In genomic region chr6:145734486-145735355, GRCh38 we compare ENCODE assay signal across 8 cellular contexts. TPM values are rescaled to one million over a fixed set of nuclear protein-coding genes. Genes with fewer than 3 reads are reported as not detected.
DNase-seq lines count a peak whose midpoint lies in the region; ATAC-seq, FAIRE-seq and TF ChIP-seq lines count a peak whose summit lies in the region.

No MANE protein-coding gene starts in this region.

- H3K27ac ChIP-seq in CD4-positive, alpha-beta memory T cell (ENCODE audit: low read depth, low read length), result peak overlapping the region; percentile 79
- H3K27ac ChIP-seq in HL-60 (replicated peaks) (peak overlapping the region; percentile 89), H1 (ENCODE audit: low read depth, low read length) (peak overlapping the region; percentile 85), mesendoderm (ENCODE audit: low read depth, low read length) (peak overlapping the region; percentile 99)

- H3K27me3 Mint-ChIP-seq in CD4-positive, alpha-beta memory T cell, result no peaks in the 10 kb centered on the region

- TF ChIP-seq EP300 in H1 (IDR thresholded peaks at IDR 0.05; ENCODE audit: borderline replicate concordance in 1 of 2, low read depth in 2 of 2, low read length in 2 of 2), result peak in 1 of 2 experiments; percentile 74; a peak in 1 of 3 replicates

- peak overlapping the region; percentile 60; the same call in 1 of the 2 replicates for H2BK5ac ChIP-seq in H1 (ENCODE audit: low read depth, low read length)
- no peak overlapping the region for H2BK5ac ChIP-seq in mesendoderm (ENCODE audit: low read length)

- H4K5ac ChIP-seq in H1 (ENCODE audit: insufficient read length, low read depth, low read length), result peak overlapping the region; percentile 98
- no peak overlapping the region for H4K5ac ChIP-seq in mesendoderm (ENCODE audit: low read length)

- H4K20me1 ChIP-seq in H1 (replicated peaks in 1 of 2; ENCODE audit: control insufficient read depth in 1 of 2, insufficient read depth in 2 of 2, low read length in 2 of 2), result no peaks in the 10 kb centered on the region

- TF ChIP-seq CTCF in HL-60 (IDR thresholded peaks at IDR 0.05; ENCODE audit: insufficient read depth, low read length) (no peak), H1 (IDR thresholded peaks at IDR 0.05; ENCODE audit: control extremely low read depth in 1 of 3, insufficient read depth in 1 of 3, low read depth in 1 of 3, low read length in 3 of 3) (no peak)

- peaks cover 6 to 10% of the 10 kb centered on the region in 2 donors for H3K36me3 Mint-ChIP-seq in CD4-positive, alpha-beta memory T cell

- H3K36me3 ChIP-seq in CD4-positive, alpha-beta memory T cell (ENCODE audit: insufficient read depth, low read length), result no peaks in the 10 kb centered on the region
- H3K36me3 ChIP-seq in H1 (ENCODE audit: control insufficient read depth in 2 of 4, insufficient read depth in 4 of 4, low read length in 3 of 4) (no peaks in the 10 kb centered on the region), mesendoderm (ENCODE audit: control insufficient read depth, insufficient read depth, low read length) (no peaks in the 10 kb centered on the region)

- H3K18ac ChIP-seq in H1 (ENCODE audit: extremely low read depth, low read length) (no peak overlapping the region; the same call in 1 of the 2 replicates), mesendoderm (ENCODE audit: low read length) (peak overlapping the region; percentile 98)

- H3K27ac Mint-ChIP-seq in CD4-positive, alpha-beta memory T cell, result peak overlapping the region; percentile 90 to 98 (median 95)

- peak overlapping the region; percentile 32 to 73 for H3K4me3 ChIP-seq in CD4-positive, alpha-beta memory T cell (ENCODE audit: low read length in 2 of 2)
- H3K4me3 ChIP-seq in HL-60 (replicated peaks; ENCODE audit: insufficient read depth, low read length) (peak overlapping the region; percentile 71), H1 (ENCODE audit: extremely low read depth in 1 of 4, insufficient read depth in 2 of 4, low read depth in 3 of 4, low read length in 4 of 4) (peak overlapping the region; percentile 53 to 75 (median 60)), mesendoderm (ENCODE audit: low read length) (peak overlapping the region; percentile 50)

- peaks cover 0 to 4% (median 0%) of the 10 kb centered on the region in 8 donors for H3K9me3 Mint-ChIP-seq in CD4-positive, alpha-beta memory T cell

- H3K79me2 ChIP-seq in H1 (ENCODE audit: control insufficient read depth in 1 of 2, insufficient read depth in 2 of 2, low read length in 2 of 2), result peaks cover 0 to 5% of the 10 kb centered on the region in 2 experiments; a peak in 1 of 4 replicates
- no peaks in the 10 kb centered on the region for H3K79me2 ChIP-seq in mesendoderm (ENCODE audit: control insufficient read depth, insufficient read depth, low read length)

- 0 out of 4 replicates have a peak, but pooled peaks of 1 of the 2 experiments have one; percentile 1 for TF ChIP-seq RAD21 in H1 (IDR thresholded peaks at IDR 0.05 in 1 of 2, conservative IDR thresholded peaks at IDR 0.05 in 1 of 2; ENCODE audit: low read depth in 2 of 2, low read length in 2 of 2)

- H2BK12ac ChIP-seq in H1 (ENCODE audit: low read depth, low read length), result no peak overlapping the region

- no peak overlapping the region for H2BK20ac ChIP-seq in H1 (ENCODE audit: low read length)

- peak overlapping the region; percentile 82 for H3K56ac ChIP-seq in H1 (replicated peaks; ENCODE audit: insufficient read length, low read depth, low read length)
- H3K56ac ChIP-seq in mesendoderm (ENCODE audit: low read length), result peak overlapping the region; percentile 89

- H4K91ac ChIP-seq in H1 (replicated peaks; ENCODE audit: insufficient read length, low read length), result peak overlapping the region; percentile 74

- CTCF ChIA-PET in CD4-positive, alpha-beta memory T cell (lab: Charles Lee; ENCODE audit: partially characterized antibody), result interaction anchor here (0.7 to 1.2 kb wide), 3 partner anchors 31 to 228 kb away, joined by 3 read pairs; no protein-coding TSS in a partner anchor
- CTCF ChIA-PET in H1 (lab: Charles Lee; ENCODE audit: partially characterized antibody), result interaction anchor here (0.6 to 1.3 kb wide), 2 partner anchors 28 to 32 kb away, joined by 3 read pairs; no protein-coding TSS in a partner anchor

- peak overlapping the region; percentile 93 to 98 (median 96) for H3K4me3 Mint-ChIP-seq in CD4-positive, alpha-beta memory T cell

- no peaks in the 10 kb centered on the region for H3K9me3 ChIP-seq in CD4-positive, alpha-beta memory T cell (ENCODE audit: control insufficient read depth in 1 of 2, low read length in 2 of 2)
- H3K9me3 ChIP-seq in H1 (ENCODE audit: insufficient read depth in 2 of 2, low read depth in 1 of 2, low read length in 1 of 2), result no peaks in the 10 kb centered on the region

- intact Hi-C loops in CD4-positive, alpha-beta memory T cell (cut with micrococcal nuclease), result loop anchor here (1.0 to 10.0 kb wide), 6 partner anchors 80 to 1468 kb away; partner anchors contain the start of genes FBXO30 and SHPRH

- peaks cover 0 to 11% (median 4%) of the 10 kb centered on the region in 4 donors for H3K4me1 Mint-ChIP-seq in CD4-positive, alpha-beta memory T cell

- H4K8ac ChIP-seq in H1 (ENCODE audit: extremely low read depth, insufficient read depth, low read length), result peak overlapping the region; percentile 98
- no peak overlapping the region for H4K8ac ChIP-seq in mesendoderm (ENCODE audit: low read depth, low read length)

- no peak overlapping the region for H2BK120ac ChIP-seq in H1 (replicated peaks; ENCODE audit: low read depth, low read length)
- no peak overlapping the region for H2BK120ac ChIP-seq in mesendoderm (ENCODE audit: low read depth, low read length)

- H3K79me1 ChIP-seq in H1 (ENCODE audit: low read depth, low read length) (no peaks in the 10 kb centered on the region), mesendoderm (ENCODE audit: low read length) (no peaks in the 10 kb centered on the region)

- H2BK15ac ChIP-seq in H1 (ENCODE audit: low read length), result no peak overlapping the region
- H2BK15ac ChIP-seq in mesendoderm (replicated peaks; ENCODE audit: low read depth), result no peak overlapping the region

- peaks cover 16% of the 10 kb centered on the region for H3K4me1 ChIP-seq in CD4-positive, alpha-beta memory T cell (ENCODE audit: insufficient read depth, low read length)
- H3K4me1 ChIP-seq in H1 (replicated peaks in 1 of 4; ENCODE audit: control insufficient read depth in 3 of 4, insufficient read depth in 4 of 4, low read length in 3 of 4), result peaks cover 0 to 5% (median 0%) of the 10 kb centered on the region in 4 experiments; a peak in 2 of 7 replicates
- H3K4me1 ChIP-seq in mesendoderm (ENCODE audit: control insufficient read depth, low read depth, low read length), result no peaks in the 10 kb centered on the region

- H3K14ac ChIP-seq in H1 (ENCODE audit: insufficient read length), result no peak overlapping the region

- peak; percentile 56 to 97 for TF ChIP-seq POLR2A in H1 (IDR thresholded peaks at IDR 0.05; ENCODE audit: control extremely low read depth in 1 of 2, low read depth in 2 of 2, low read length in 2 of 2)

- H2AK5ac ChIP-seq in H1 (ENCODE audit: low read depth, low read length), result no peak overlapping the region
- H2AK5ac ChIP-seq in mesendoderm (ENCODE audit: low read length), result no peak overlapping the region

- no peak overlapping the region for H3K23ac ChIP-seq in H1 (ENCODE audit: insufficient read length)
- no peak overlapping the region for H3K23ac ChIP-seq in mesendoderm (ENCODE audit: low read length)

- no peaks in the 10 kb centered on the region for H3K27me3 ChIP-seq in CD4-positive, alpha-beta memory T cell (ENCODE audit: insufficient read depth, low read length)
- no peaks in the 10 kb centered on the region for H3K27me3 ChIP-seq in HL-60 (ENCODE audit: insufficient read depth, poor library complexity, severe bottlenecking)
- no peaks in the 10 kb centered on the region for H3K27me3 ChIP-seq in H1 (replicated peaks in 1 of 4; ENCODE audit: control insufficient read depth in 3 of 4, extremely low read depth in 1 of 4, insufficient read depth in 3 of 4, low read length in 3 of 4)
- H3K27me3 ChIP-seq in mesendoderm (ENCODE audit: insufficient read depth, low read length, poor library complexity), result no peaks in the 10 kb centered on the region

- WGBS in H1 (ENCODE audit: extremely low coverage in 1 of 2, insufficient coverage in 1 of 2, insufficient read length in 1 of 2, insufficient replicate concordance in 2 of 2, low coverage in 1 of 2, low lambda C conversion rate in 2 of 2, missing lambda C conversion rate in 1 of 2), 2 experiments, result 1% methylated on average over 64 of the region's 74 CpGs; no CpG with 5 or more reads in 1 of the 2 experiments
- no CpG with 5 or more reads among the region's 74 CpGs for WGBS in mesendoderm (ENCODE audit: extremely low coverage, insufficient coverage, low lambda C conversion rate)

- ATAC-seq in GM19467 (IDR thresholded peaks at IDR 0.05; ENCODE audit: unreplicated experiment), result peak; percentile 73

- no peak for FAIRE-seq in H1 (lab: Jason Lieb, UNC)

- POLR2A ChIA-PET in CD4-positive, alpha-beta memory T cell (lab: Charles Lee; ENCODE audit: partially characterized antibody), result interaction anchor here (0.9 to 2.9 kb wide), 8 partner anchors 77 to 229 kb away, joined by 3 to 49 read pairs (median 6); partner anchors contain the start of genes FBXO30 and SHPRH
- POLR2A ChIA-PET in H1 (lab: Charles Lee; ENCODE audit: partially characterized antibody), result interaction anchor here (0.8 to 3.0 kb wide), 24 partner anchors 10 to 1448 kb away, joined by 3 to 44 read pairs (median 4); partner anchors contain the start of genes FBXO30 and SHPRH

- H3K9ac ChIP-seq in H1 (replicated peaks in 1 of 4; ENCODE audit: extremely low read depth in 1 of 4, low read depth in 3 of 4, low read length in 3 of 4), result peak overlapping the region; percentile 79 to 96 (median 89)
- H3K9ac ChIP-seq in mesendoderm (ENCODE audit: low read length), result peak overlapping the region; percentile 87

- H3K4me2 ChIP-seq in H1 (ENCODE audit: insufficient read depth in 1 of 2, low read depth in 2 of 2, low read length in 2 of 2), result peak overlapping the region; percentile 73 to 86
- H3K4me2 ChIP-seq in mesendoderm (ENCODE audit: low read length), result peak overlapping the region; percentile 37

- peak overlapping the region; percentile 64; the same call in 1 of the 2 replicates for H2AFZ ChIP-seq in H1 (ENCODE audit: low read length)

- peaks cover 4% of the 10 kb centered on the region; the same call in 1 of the 2 replicates for H3K23me2 ChIP-seq in H1 (ENCODE audit: low read depth, low read length)

- DNase-seq in CD4-positive, alpha-beta memory T cell, result peak; percentile 58 to 67 (median 63)
- DNase-seq in HL-60 (ENCODE audit: low read depth in 1 of 2, low spot score in 1 of 2), result peak; percentile 51 to 90
- peak; percentile 95 for DNase-seq in NCI-H82 treated with DMSO at 0.1 percent for 48 hours (lab: John Stamatoyannopoulos, UW; ENCODE audit: unreplicated experiment)
- peak; percentile 50 to 52 for DNase-seq in activated CD8-positive, alpha-beta memory T cell treated with anti-CD3 and anti-CD28 coated beads for 4 hours (ENCODE audit: low read depth in 2 of 2)
- peak; percentile 80 to 88 for DNase-seq in H1 (ENCODE audit: low read depth in 1 of 2, low spot score in 2 of 2)
- DNase-seq in mesendoderm, result peak; percentile 96
- DNase-seq in stimulated activated CD8-positive, alpha-beta memory T cell treated with anti-CD3 and anti-CD28 coated beads, Interleukin-15, amount 100 ng/mL, for 1 hour (ENCODE audit: low read depth), result peak; percentile 36

- no peak overlapping the region for H3K4ac ChIP-seq in H1 (replicated peaks; ENCODE audit: insufficient read length, low read depth, low read length)
- H3K4ac ChIP-seq in mesendoderm (ENCODE audit: low read depth, low read length), result peak overlapping the region; percentile 77

RNA-seq across cellular contexts. Expression of gene EPM2A, which starts 0.6 kb away (rescaled TPM):
- 10 to 100 TPM; 14.7 to 15.1 TPM for total RNA-seq in CD4-positive, alpha-beta memory T cell
- 1 to 10 TPM; 2.6 to 3.8 TPM for polyA plus RNA-seq in CD4-positive, alpha-beta memory T cell
- total RNA-seq in H1 (2021; fragmentation: NEBNext Ultra II Directional; extraction: Animal tissue kit (Norgen Biotek cat#: 25700)), result 5.2 and 6.2 TPM in 2 replicates
- polyA plus RNA-seq in H1 (2011; rRNA removed), result 2.3 and 3.8 TPM in 2 replicates
- polyA plus RNA-seq in H1 (2011; cell fraction: cytosol; rRNA removed), result 4.4 TPM
- polyA plus RNA-seq in H1 (2011; cell fraction: nucleus; rRNA removed), result 13.6 TPM
- polyA plus RNA-seq in H1 (2012, experiment 1 of 2), result 3.6 to 6.8 TPM (median 4.5 TPM) in 4 replicates
- polyA plus RNA-seq in H1 (2012, experiment 2 of 2), result 1.1 TPM
- 3.1 TPM for polyA plus RNA-seq in H1 (2013, experiment 1 of 2)
- polyA plus RNA-seq in H1 (2013, experiment 2 of 2), result 2.5 TPM
- polyA minus RNA-seq in H1 (2011; rRNA and poly(A)+ RNA removed), result 10.6 and 16.3 TPM in 2 replicates
- polyA minus RNA-seq in H1 (2011; cell fraction: cytosol; rRNA and poly(A)+ RNA removed), result 5.2 TPM
- 63.1 TPM for polyA minus RNA-seq in H1 (2011; cell fraction: nucleus; rRNA and poly(A)+ RNA removed)
- 2.8 TPM for polyA plus RNA-seq in mesendoderm (2013, experiment 1 of 2)
- 2.4 TPM for polyA plus RNA-seq in mesendoderm (2013, experiment 2 of 2)

Comparison
In these comparisons a context has a peak if more than half of its experiments do, and no peak if none do; other contexts are left out.
1. Peak in every context shown above with its lines: DNase-seq, ATAC-seq, H3K4me3 ChIP-seq and H3K27ac ChIP-seq.
2. DNase-seq: peak in every context shown above with its lines; median percentile 96 in mesendoderm; 95 in NCI-H82 treated with DMSO at 0.1 percent for 48 hours; 84 in H1; 70 in HL-60; 63 in CD4-positive, alpha-beta memory T cell; 51 in activated CD8-positive, alpha-beta memory T cell treated with anti-CD3 and anti-CD28 coated beads for 4 hours; 36 in stimulated activated CD8-positive, alpha-beta memory T cell treated with anti-CD3 and anti-CD28 coated beads, Interleukin-15, amount 100 ng/mL, for 1 hour.